Comparison of ENCODE assay signal across 19 cellular contexts in genomic region chr17:46863383-46864121, GRCh38. TPM values are rescaled to one million over a fixed set of nuclear protein-coding genes. Genes with fewer than 3 reads are reported as not detected.
DNase-seq lines count a peak whose midpoint lies in the region; ATAC-seq, FAIRE-seq and TF ChIP-seq lines count a peak whose summit lies in the region.
"Had no signal": no experiment of that assay in that cellular context is flagged by ENCODE, and none has a peak within 500 bp of the region (broad histone marks: within the 10 kb centered on the region; RNA-seq: fewer than 3 reads in every experiment).

No MANE protein-coding gene starts in this region.

- DNase-seq in CD14-positive monocyte (ENCODE audit: low spot score), result peak; percentile 27
- no peak for DNase-seq in K562 (ENCODE audit: extremely low read depth in 1 of 4, low spot score in 3 of 4)
- no peak for DNase-seq in neural crest cell (ENCODE audit: low read depth, low spot score)
- no peak for DNase-seq in stimulated activated CD4-positive, alpha-beta T cell treated with anti-CD3 and anti-CD28 coated beads, Interleukin-12 subunit alpha, Interleukin-12 subunit beta, amount 100 ng/mL, for 4 hours
- DNase-seq in NOMO-1 treated with dmso at 0.1 percent for 144 hours (lab: John Stamatoyannopoulos, UW; ENCODE audit: unreplicated experiment), result no peak
- no peak for DNase-seq in superior temporal gyrus (ENCODE audit: extremely low spot score)
- DNase-seq in cerebellar cortex (ENCODE audit: low spot score), result no peak
- DNase-seq: BE2C; CD4-positive, CD25-positive, alpha-beta regulatory T cell; DMS53; GF-D8; GM23248; IMR-90; KG1 had no signal

- TF ChIP-seq CTCF in CD14-positive monocyte (IDR thresholded peaks at IDR 0.05), result no peak
- TF ChIP-seq CTCF in K562 (IDR thresholded peaks at IDR 0.05 in 2 of 3, conservative IDR thresholded peaks at IDR 0.05 in 1 of 3; ENCODE audit: insufficient read depth in 2 of 3, low read depth in 1 of 3, low read length in 3 of 3), result no peak
- no peak for TF ChIP-seq CTCF in neural crest cell (conservative IDR thresholded peaks at IDR 0.05)

- in situ Hi-C loops in K562 (cut with MboI), result no loop called here

- H3K27me3 Mint-ChIP-seq in CD14-positive monocyte (ENCODE audit: low read depth in 3 of 3) (peaks cover 12 to 22% (median 14%) of the 10 kb centered on the region in 3 donors), neural crest cell (ENCODE audit: low read depth) (peaks cover 9% of the 10 kb centered on the region)

- no peak overlapping the region for H3K4me3 ChIP-seq in K562
- H3K4me3 ChIP-seq: GM23248 had no signal

- H3K36me3 Mint-ChIP-seq in CD14-positive monocyte (no peaks in the 10 kb centered on the region), neural crest cell (ENCODE audit: low read depth) (no peaks in the 10 kb centered on the region)
- H3K36me3 Mint-ChIP-seq: CD4-positive, CD25-positive, alpha-beta regulatory T cell had no signal

- peak overlapping the region; percentile 33; the same call in 1 of the 2 replicates for H3K4me2 ChIP-seq in K562 (ENCODE audit: insufficient read depth, low read length)

- ATAC-seq in K562, result no peak

- no peak for TF ChIP-seq POLR2A in K562 (conservative IDR thresholded peaks at IDR 0.05)

- H3K79me2 ChIP-seq in K562 (ENCODE audit: control insufficient read depth, insufficient read depth, low read length), result no peaks in the 10 kb centered on the region

- BruUV-seq in K562 (replicated peaks; lab: Mats Ljungman, UMichigan), result no TSS peak

- peaks cover 7 to 11% of the 10 kb centered on the region in 2 experiments; a peak in 2 of 5 replicates for H3K4me1 ChIP-seq in K562 (replicated peaks in 1 of 2; ENCODE audit: control insufficient read depth in 2 of 2, insufficient read depth in 2 of 2, low read length in 2 of 2)
- H3K4me1 ChIP-seq: BE2C had no signal

- H3K9me3 ChIP-seq in K562 (replicated peaks; ENCODE audit: control insufficient read depth, insufficient read depth, low read depth, low read length), result 0 out of 2 replicates have a peak, but pooled peaks cover 2% of the 10 kb centered on the region
- H3K9me3 ChIP-seq: BE2C had no signal

- CTCF ChIA-PET in K562 (lab: Yijun Ruan, JAX; ENCODE audit: low intra/inter-chr PET ratio), result no interaction called here

- 31% methylated on average over 8 of the region's 8 CpGs for WGBS in K562 (ENCODE audit: insufficient coverage, low coverage, missing lambda C conversion rate)

- H3K4me1 Mint-ChIP-seq in CD14-positive monocyte, result no peaks in the 10 kb centered on the region
- peaks cover 5% of the 10 kb centered on the region for H3K4me1 Mint-ChIP-seq in neural crest cell

- H3K4me3 Mint-ChIP-seq in CD14-positive monocyte (no peak overlapping the region), neural crest cell (no peak overlapping the region)
- H3K4me3 Mint-ChIP-seq: CD4-positive, CD25-positive, alpha-beta regulatory T cell; H9 had no signal

- 0 out of 2 replicates have a peak, but pooled peaks cover 8% of the 10 kb centered on the region for H4K20me1 ChIP-seq in K562 (replicated peaks; ENCODE audit: control insufficient read depth, insufficient read depth, low read length)

- H3K27ac Mint-ChIP-seq in CD14-positive monocyte (peak overlapping the region in 1 of 7 donors; percentile 71), neural crest cell (ENCODE audit: unreplicated experiment) (peak overlapping the region; percentile 10)
- H3K27ac Mint-ChIP-seq: H9 had no signal

- H3K27me3 ChIP-seq in K562 (ENCODE audit: control insufficient read depth in 2 of 2, insufficient read depth in 2 of 2, low read length in 2 of 2), result peaks cover 16 to 43% of the 10 kb centered on the region in 2 experiments; a peak in 4 of 5 replicates
- H3K27me3 ChIP-seq: BE2C had no signal

- H3K27ac ChIP-seq in K562 (ENCODE audit: extremely low read depth, low read depth, low read length), result no peak overlapping the region
- H3K27ac ChIP-seq: GM23248, HL-60 had no signal

- H3K9ac ChIP-seq in K562 (ENCODE audit: insufficient read depth in 1 of 2, low read depth in 2 of 2, low read length in 2 of 2), result peak overlapping the region in 1 of 2 experiments; percentile 11; a peak in 1 of 4 replicates
- H3K9ac ChIP-seq: GM23248 had no signal

- no peaks in the 10 kb centered on the region for H3K9me1 ChIP-seq in K562 (ENCODE audit: control insufficient read depth, insufficient read depth, low read length)

- FAIRE-seq in K562 (lab: Jason Lieb, UNC), result no peak
- FAIRE-seq: A204.1, GM19239 had no signal

- intact Hi-C loops in CD14-positive monocyte (cut with micrococcal nuclease) (no loop called here), K562 (cut with micrococcal nuclease) (no loop called here)

- peaks cover 0 to 4% (median 0%) of the 10 kb centered on the region in 7 donors for H3K9me3 Mint-ChIP-seq in CD14-positive monocyte
- H3K9me3 Mint-ChIP-seq in neural crest cell, result no peaks in the 10 kb centered on the region
- H3K9me3 Mint-ChIP-seq: H9 had no signal

- H2AFZ ChIP-seq in K562 (ENCODE audit: low read depth, low read length), result peak overlapping the region; percentile 92; the same call in 1 of the 2 replicates
- H2AFZ ChIP-seq: GM23248 had no signal

- no peaks in the 10 kb centered on the region for H3K36me3 ChIP-seq in K562 (ENCODE audit: control insufficient read depth, insufficient read depth, low read length)
- H3K36me3 ChIP-seq: BE2C had no signal

- POLR2A ChIA-PET in K562 (lab: Yijun Ruan, JAX), result no interaction called here

- TF ChIP-seq EP300 in K562 (IDR thresholded peaks at IDR 0.05; ENCODE audit: low read length), result no peak

- no peak for TF ChIP-seq RAD21 in K562 (CRISPR knock-in tag; conservative IDR thresholded peaks at IDR 0.05 in 1 of 2, IDR thresholded peaks at IDR 0.05 in 1 of 2)

RNA-seq across cellular contexts. Expression of gene WNT9B, which starts 12.2 kb away (rescaled TPM):
- polyA plus RNA-seq in CD14-positive monocyte (under 1 TPM in 1 of 2 donors, not detected in 1; 0.19 TPM), K562 (2011; rRNA removed) (not detected in 2 replicates), K562 (2014; fragmentation: Illumina TruSeq; extraction: Trizol) (not detected in 2 replicates), K562 (2014; fragmentation: Nextera tagmentation; extraction: Ambion mirVana) (not detected), K562 (2014; rRNA removed) (not detected in 2 replicates)
- total RNA-seq in K562 (2011; cell fraction: chromatin; rRNA removed; ENCODE audit: low replicate concordance), result not detected in 2 replicates
- not detected in 2 replicates for total RNA-seq in K562 (2011; cell fraction: nucleolus; rRNA removed)
- not detected in 2 replicates for total RNA-seq in K562 (2011; cell fraction: nucleoplasm; rRNA removed)
- total RNA-seq in K562 (2014; rRNA removed) (not detected in 2 replicates), K562 (2014; rRNA removed; fragmentation: Illumina TruSeq; extraction: Trizol) (not detected in 2 replicates), K562 (2015; rRNA removed; fragmentation: Illumina TruSeq; extraction: Trizol) (not detected in 2 replicates), K562 (2021) (not detected in 2 replicates), neural crest cell (0.66 TPM in 1 of 2 replicates, not detected in the other)
- polyA plus RNA-seq in K562 (2011; cell fraction: cytosol; rRNA removed), result not detected in 2 replicates
- polyA plus RNA-seq in K562 (2011; cell fraction: nucleus; rRNA removed), result not detected in 2 replicates
- not detected in 2 replicates for polyA plus RNA-seq in K562 (2012)
- polyA minus RNA-seq in K562 (2011; rRNA and poly(A)+ RNA removed), result not detected in 2 replicates
- not detected in 2 replicates for polyA minus RNA-seq in K562 (2011; cell fraction: cytosol; rRNA and poly(A)+ RNA removed)
- polyA minus RNA-seq in K562 (2011; cell fraction: nucleus; rRNA and poly(A)+ RNA removed), result not detected in 2 replicates
- total RNA-seq: CD4-positive, CD25-positive, alpha-beta regulatory T cell; GM23248; IMR-90 had no signal
- polyA plus RNA-seq: AG04450; CD4-positive, CD25-positive, alpha-beta regulatory T cell; GM23248; IMR-90 had no signal

RNA-seq across cellular contexts. Expression of gene WNT3, which starts 45.1 kb away (rescaled TPM):
- polyA plus RNA-seq in CD14-positive monocyte, result not detected
- 8.1 and 10.9 TPM in 2 replicates for total RNA-seq in K562 (2011; cell fraction: chromatin; rRNA removed; ENCODE audit: low replicate concordance)
- total RNA-seq in K562 (2011; cell fraction: nucleolus; rRNA removed), result 6.1 and 6.8 TPM in 2 replicates
- total RNA-seq in K562 (2011; cell fraction: nucleoplasm; rRNA removed), result 7.8 and 8.3 TPM in 2 replicates
- 1.5 and 2.9 TPM in 2 replicates for total RNA-seq in K562 (2014; rRNA removed)
- total RNA-seq in K562 (2014; rRNA removed; fragmentation: Illumina TruSeq; extraction: Trizol), result 2.2 and 2.4 TPM in 2 replicates
- 2.6 and 2.8 TPM in 2 replicates for total RNA-seq in K562 (2015; rRNA removed; fragmentation: Illumina TruSeq; extraction: Trizol)
- total RNA-seq in K562 (2021), result 2.7 and 3.5 TPM in 2 replicates
- polyA plus RNA-seq in K562 (2011; rRNA removed), result 5.9 and 6.1 TPM in 2 replicates
- polyA plus RNA-seq in K562 (2011; cell fraction: cytosol; rRNA removed), result 3.4 and 3.9 TPM in 2 replicates
- 18.0 and 19.7 TPM in 2 replicates for polyA plus RNA-seq in K562 (2011; cell fraction: nucleus; rRNA removed)
- polyA plus RNA-seq in K562 (2012), result 2.5 and 2.8 TPM in 2 replicates
- 3.2 and 3.6 TPM in 2 replicates for polyA plus RNA-seq in K562 (2014; fragmentation: Illumina TruSeq; extraction: Trizol)
- polyA plus RNA-seq in K562 (2014; fragmentation: Nextera tagmentation; extraction: Ambion mirVana), result 1 to 10 TPM; 2.1 to 3.5 TPM
- 2.5 and 3.3 TPM in 2 replicates for polyA plus RNA-seq in K562 (2014; rRNA removed)
- polyA minus RNA-seq in K562 (2011; rRNA and poly(A)+ RNA removed), result 2.9 and 3.6 TPM in 2 replicates
- 2.0 and 2.4 TPM in 2 replicates for polyA minus RNA-seq in K562 (2011; cell fraction: cytosol; rRNA and poly(A)+ RNA removed)
- 2.6 and 2.7 TPM in 2 replicates for polyA minus RNA-seq in K562 (2011; cell fraction: nucleus; rRNA and poly(A)+ RNA removed)
- total RNA-seq in neural crest cell, result 8.4 and 9.3 TPM in 2 replicates
- total RNA-seq: CD4-positive, CD25-positive, alpha-beta regulatory T cell had no signal
- polyA plus RNA-seq: CD4-positive, CD25-positive, alpha-beta regulatory T cell had no signal

RNA-seq across cellular contexts. Expression of gene GOSR2, which starts 59.4 kb away (rescaled TPM):
- polyA plus RNA-seq in CD14-positive monocyte (10 to 100 TPM; 27.7 to 31.1 TPM), K562 (2011; rRNA removed) (95.3 and 96.3 TPM in 2 replicates), K562 (2014; fragmentation: Illumina TruSeq; extraction: Trizol) (41.0 and 43.9 TPM in 2 replicates), K562 (2014; fragmentation: Nextera tagmentation; extraction: Ambion mirVana) (10 to 100 TPM; 75.4 to 84.1 TPM), K562 (2014; rRNA removed) (45.2 and 48.9 TPM in 2 replicates)
- total RNA-seq in K562 (2011; cell fraction: chromatin; rRNA removed; ENCODE audit: low replicate concordance), result 156 and 170 TPM in 2 replicates
- 93.8 and 102 TPM in 2 replicates for total RNA-seq in K562 (2011; cell fraction: nucleolus; rRNA removed)
- 157 and 232 TPM in 2 replicates for total RNA-seq in K562 (2011; cell fraction: nucleoplasm; rRNA removed)
- total RNA-seq in K562 (2014; rRNA removed) (32.7 and 38.5 TPM in 2 replicates), K562 (2014; rRNA removed; fragmentation: Illumina TruSeq; extraction: Trizol) (41.0 and 41.1 TPM in 2 replicates), K562 (2015; rRNA removed; fragmentation: Illumina TruSeq; extraction: Trizol) (32.7 and 34.6 TPM in 2 replicates), K562 (2021) (48.6 and 54.3 TPM in 2 replicates), neural crest cell (46.1 and 52.8 TPM in 2 replicates)
- 56.4 and 69.6 TPM in 2 replicates for polyA plus RNA-seq in K562 (2011; cell fraction: cytosol; rRNA removed)
- 83.6 and 116 TPM in 2 replicates for polyA plus RNA-seq in K562 (2011; cell fraction: nucleus; rRNA removed)
- polyA plus RNA-seq in K562 (2012), result 35.3 and 36.2 TPM in 2 replicates
- 87.7 and 94.0 TPM in 2 replicates for polyA minus RNA-seq in K562 (2011; rRNA and poly(A)+ RNA removed)
- 21.9 and 32.0 TPM in 2 replicates for polyA minus RNA-seq in K562 (2011; cell fraction: cytosol; rRNA and poly(A)+ RNA removed)
- 59.9 and 98.9 TPM in 2 replicates for polyA minus RNA-seq in K562 (2011; cell fraction: nucleus; rRNA and poly(A)+ RNA removed)
